Comparison of ENCODE assay signal across 23 cellular contexts in the genomic region with DNA sequence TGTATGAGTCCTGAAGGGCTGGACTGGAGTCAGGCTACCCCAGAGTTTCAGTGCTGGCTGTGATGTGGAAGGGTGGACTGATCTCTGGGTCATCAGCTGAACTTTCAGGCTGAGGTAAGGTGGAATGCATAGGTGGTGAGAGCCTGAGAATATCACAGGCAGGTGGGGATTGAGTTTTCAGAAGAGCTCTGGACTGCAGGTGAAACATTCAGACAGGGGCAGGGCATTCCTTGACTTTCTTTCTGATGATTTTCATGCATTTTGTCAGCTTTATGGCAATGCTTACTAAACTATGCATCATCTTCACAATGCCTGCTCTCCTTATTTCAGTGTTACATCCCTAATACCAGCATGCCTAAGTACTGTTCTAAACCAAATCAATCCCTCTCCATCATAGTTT.
DNase-seq lines count a peak whose midpoint lies in the region; ATAC-seq, FAIRE-seq and TF ChIP-seq lines count a peak whose summit lies in the region.
"Had no signal": no experiment of that assay in that cellular context is flagged by ENCODE, and none has a peak within 500 bp of the region (broad histone marks: within the 10 kb centered on the region; RNA-seq: fewer than 3 reads in every experiment).

No MANE protein-coding gene starts in this region.

- H3K79me2 ChIP-seq in PC-3 (ENCODE audit: low read length) (no peaks in the 10 kb centered on the region), GM23248 (ENCODE audit: insufficient read depth) (no peaks in the 10 kb centered on the region)

- H4K20me1 ChIP-seq in PC-3 (ENCODE audit: low read length) (no peaks in the 10 kb centered on the region), GM23248 (ENCODE audit: insufficient read depth) (no peaks in the 10 kb centered on the region)

- no peak overlapping the region for H3K4me3 Mint-ChIP-seq in MCF 10A (ENCODE audit: unreplicated experiment)
- H3K4me3 Mint-ChIP-seq: CD4-positive, CD25-positive, alpha-beta regulatory T cell; CD8-positive, alpha-beta T cell; GM23338; H9 had no signal

- H3K9me3 Mint-ChIP-seq in MCF 10A (ENCODE audit: unreplicated experiment), result peaks cover 6% of the 10 kb centered on the region
- H3K9me3 Mint-ChIP-seq: GM23338, H9 had no signal

- H3K79me1 ChIP-seq in mesenchymal stem cell (replicated peaks; ENCODE audit: low read length, poor library complexity, severe bottlenecking), result no peaks in the 10 kb centered on the region

- no peaks in the 10 kb centered on the region for H3K36me3 Mint-ChIP-seq in MCF 10A (ENCODE audit: insufficient read depth, unreplicated experiment)
- H3K36me3 Mint-ChIP-seq: CD4-positive, CD25-positive, alpha-beta regulatory T cell; CD8-positive, alpha-beta T cell had no signal

- in situ Hi-C loops in GM23248 (cut with MboI), result no loop called here

- BruUV-seq in MCF 10A (replicated peaks; lab: Mats Ljungman, UMichigan), result no TSS peak
- BruUV-seq in PC-3 (replicated peaks; lab: Mats Ljungman, UMichigan), result no TSS peak

- H3K27ac Mint-ChIP-seq in MCF 10A (ENCODE audit: low read depth, unreplicated experiment), result peak overlapping the region; percentile 85
- H3K27ac Mint-ChIP-seq: CD4-positive, CD25-positive, alpha-beta regulatory T cell; CD8-positive, alpha-beta T cell; GM23338 had no signal

- no peak overlapping the region for H3K18ac ChIP-seq in mesenchymal stem cell (ENCODE audit: low read depth in 1 of 2, low read length in 2 of 2)

- H2BK15ac ChIP-seq in mesenchymal stem cell (ENCODE audit: low read depth, poor library complexity, severe bottlenecking), result no peak overlapping the region

- H3K27me3 ChIP-seq in breast epithelium (no peaks in the 10 kb centered on the region), PC-3 (ENCODE audit: low read length) (no peaks in the 10 kb centered on the region), mesenchymal stem cell (ENCODE audit: control insufficient read depth in 1 of 2, insufficient read depth in 1 of 2, low read length in 2 of 2) (no peaks in the 10 kb centered on the region), GM23248 (replicated peaks; ENCODE audit: insufficient read depth) (no peaks in the 10 kb centered on the region)
- H3K27me3 ChIP-seq: BE2C had no signal

- intact Hi-C loops in MCF 10A (cut with micrococcal nuclease) (no loop called here), breast epithelium (cut with DNase I; ENCODE audit: low total_unique reads) (no loop called here), PC-3 (cut with micrococcal nuclease) (no loop called here), kidney (cut with DNase I) (no loop called here), cardiac septum (cut with DNase I) (no loop called here)

- H2AFZ ChIP-seq in PC-3 (ENCODE audit: low read length) (no peak overlapping the region), mesenchymal stem cell (ENCODE audit: low read depth, low read length) (no peak overlapping the region), GM23248 (no peak overlapping the region)
- H2AFZ ChIP-seq: GM23338 had no signal

- H2BK12ac ChIP-seq in mesenchymal stem cell (ENCODE audit: low read length in 2 of 2), result no peak overlapping the region

- no peak for FAIRE-seq in kidney (lab: Jason Lieb, UNC)
- FAIRE-seq: A204.1, GM12878, GM19239 had no signal

- peak overlapping the region in 1 of 2 experiments; percentile 8 for H3K4ac ChIP-seq in mesenchymal stem cell (ENCODE audit: low read depth in 1 of 2, low read length in 2 of 2)

- no peak overlapping the region for H3K4me3 ChIP-seq in breast epithelium
- no peak overlapping the region for H3K4me3 ChIP-seq in PC-3 (ENCODE audit: low read length)
- H3K4me3 ChIP-seq in kidney (ENCODE audit: low read length in 2 of 2), result no peak overlapping the region
- H3K4me3 ChIP-seq in mesenchymal stem cell (ENCODE audit: insufficient read depth in 1 of 2, low read depth in 1 of 2, low read length in 2 of 2), result no peak overlapping the region
- no peak overlapping the region for H3K4me3 ChIP-seq in GM23248
- H3K4me3 ChIP-seq: GM12878, GM23338 had no signal

- no peak overlapping the region for H3K23ac ChIP-seq in mesenchymal stem cell (ENCODE audit: low read length in 2 of 2)

- H3K9ac ChIP-seq in PC-3 (ENCODE audit: low read length), result no peak overlapping the region
- H3K9ac ChIP-seq in kidney (ENCODE audit: low read length in 2 of 2), result no peak overlapping the region
- H3K9ac ChIP-seq in mesenchymal stem cell (ENCODE audit: low read length), result no peak overlapping the region
- H3K9ac ChIP-seq in GM23248, result no peak overlapping the region

- DNase-seq in MCF 10A (ENCODE audit: unreplicated experiment), result no peak
- DNase-seq in breast epithelium (ENCODE audit: low spot score in 2 of 2), result no peak
- DNase-seq in PC-3, result peak; percentile 32
- DNase-seq in kidney, result peak; percentile 18
- DNase-seq in mesenchymal stem cell, result no peak
- DNase-seq in cardiac septum (ENCODE audit: low spot score), result no peak
- no peak for DNase-seq in GM23248
- DNase-seq: ACHN; AML-193; BE2C; CD4-positive, CD25-positive, alpha-beta regulatory T cell; CD8-positive, alpha-beta T cell; DMS 273 treated with DMSO at 0.1 percent for 48 hours; DMS79; EL; GDM1; H9 had no signal

- CTCF ChIA-PET in MCF 10A (lab: Yijun Ruan, JAX), result interaction anchor here (0.7 to 5.7 kb wide), 9 partner anchors 11 to 1151 kb away, joined by 3 to 63 read pairs (median 7); no protein-coding TSS in a partner anchor
- CTCF ChIA-PET in PC-3 (lab: Charles Lee), result no interaction called here

- no peak overlapping the region for H3K27ac ChIP-seq in breast epithelium
- H3K27ac ChIP-seq in PC-3 (ENCODE audit: low read length), result peak overlapping the region; percentile 55; the same call in 1 of the 2 replicates
- no peak overlapping the region for H3K27ac ChIP-seq in kidney (ENCODE audit: low read depth in 2 of 2, low read length in 2 of 2)
- H3K27ac ChIP-seq in mesenchymal stem cell (ENCODE audit: low read length, poor library complexity, severe bottlenecking), result no peak overlapping the region
- H3K27ac ChIP-seq in GM23248, result no peak overlapping the region
- H3K27ac ChIP-seq: 22Rv1, C4-2B had no signal

- H3K4me1 ChIP-seq in breast epithelium (no peaks in the 10 kb centered on the region), PC-3 (ENCODE audit: insufficient read depth, low read length) (peaks cover 26% of the 10 kb centered on the region), kidney (ENCODE audit: control insufficient read depth in 1 of 2, insufficient read depth in 1 of 2, low read depth in 1 of 2, low read length in 2 of 2) (no peaks in the 10 kb centered on the region), mesenchymal stem cell (ENCODE audit: control insufficient read depth, insufficient read depth, low read depth, low read length) (no peaks in the 10 kb centered on the region), GM23248 (ENCODE audit: insufficient read depth) (peaks cover 10% of the 10 kb centered on the region; the same call in 1 of the 2 replicates)
- H3K4me1 ChIP-seq: BE2C had no signal

- H2BK5ac ChIP-seq in mesenchymal stem cell (ENCODE audit: low read depth, low read length, poor library complexity, severe bottlenecking), result no peak overlapping the region

- H3K4me1 Mint-ChIP-seq in MCF 10A (ENCODE audit: insufficient read depth, unreplicated experiment), result peaks cover 18% of the 10 kb centered on the region
- H3K4me1 Mint-ChIP-seq: CD4-positive, CD25-positive, alpha-beta regulatory T cell; GM23338; H9 had no signal

- H3K36me3 ChIP-seq in breast epithelium, result no peaks in the 10 kb centered on the region
- H3K36me3 ChIP-seq in PC-3 (ENCODE audit: low read depth, low read length), result no peaks in the 10 kb centered on the region
- H3K36me3 ChIP-seq in kidney (ENCODE audit: control insufficient read depth in 1 of 2, insufficient read depth in 2 of 2, low read length in 2 of 2), result no peaks in the 10 kb centered on the region
- no peaks in the 10 kb centered on the region for H3K36me3 ChIP-seq in mesenchymal stem cell (ENCODE audit: control insufficient read depth in 1 of 2, insufficient read depth in 2 of 2, low read depth in 1 of 2, low read length in 2 of 2)
- H3K36me3 ChIP-seq in GM23248 (ENCODE audit: low read depth), result no peaks in the 10 kb centered on the region
- H3K36me3 ChIP-seq: BE2C had no signal

- POLR2A ChIA-PET in MCF 10A (lab: Yijun Ruan, JAX), result interaction anchor here (1.0 to 1.1 kb wide), 2 partner anchors 1154 to 1563 kb away, joined by 3 read pairs; a partner anchor contains a TSS
- POLR2A ChIA-PET in PC-3 (lab: Charles Lee; ENCODE audit: unreplicated experiment), result no interaction called here

- H3F3A ChIP-seq in PC-3 (ENCODE audit: low read length, unreplicated experiment) (no peaks in the 10 kb centered on the region), GM23248 (ENCODE audit: insufficient read depth) (no peaks in the 10 kb centered on the region)

- H3K9me2 ChIP-seq in PC-3 (replicated peaks; ENCODE audit: low read length) (no peaks in the 10 kb centered on the region), GM23248 (ENCODE audit: insufficient read depth) (no peaks in the 10 kb centered on the region)

- no peaks in the 10 kb centered on the region for H3K9me3 ChIP-seq in breast epithelium
- H3K9me3 ChIP-seq in PC-3 (ENCODE audit: low read length), result no peaks in the 10 kb centered on the region
- H3K9me3 ChIP-seq in kidney (ENCODE audit: control insufficient read depth in 1 of 2, low read length in 2 of 2), result peaks cover 0 to 3% of the 10 kb centered on the region in 2 donors
- H3K9me3 ChIP-seq in mesenchymal stem cell (ENCODE audit: control insufficient read depth, low read length), result no peaks in the 10 kb centered on the region
- H3K9me3 ChIP-seq in GM23248 (ENCODE audit: low read depth), result no peaks in the 10 kb centered on the region
- H3K9me3 ChIP-seq: BE2C had no signal

- no peak for TF ChIP-seq POLR2A in breast epithelium (IDR thresholded peaks at IDR 0.05)

- H4K8ac ChIP-seq in mesenchymal stem cell (ENCODE audit: low read length), result no peak overlapping the region

- no peaks in the 10 kb centered on the region for H3K27me3 Mint-ChIP-seq in MCF 10A (ENCODE audit: insufficient read depth, unreplicated experiment)
- H3K27me3 Mint-ChIP-seq: CD4-positive, CD25-positive, alpha-beta regulatory T cell had no signal

- no peak overlapping the region for H4K91ac ChIP-seq in mesenchymal stem cell (ENCODE audit: low read length)

- no peak overlapping the region for H3K14ac ChIP-seq in mesenchymal stem cell (ENCODE audit: low read length in 2 of 2)

- no peak; the same call in 1 of the 2 replicates for ATAC-seq in PC-3
- ATAC-seq: CD8-positive, alpha-beta T cell; GM23338 had no signal

- no peak for TF ChIP-seq CTCF in MCF 10A (IDR thresholded peaks at IDR 0.05; ENCODE audit: unreplicated experiment)
- no peak for TF ChIP-seq CTCF in breast epithelium (IDR thresholded peaks at IDR 0.05)
- TF ChIP-seq CTCF in PC-3 (conservative IDR thresholded peaks at IDR 0.05; ENCODE audit: low read depth, low read length), result no peak
- no peak for TF ChIP-seq CTCF in kidney (IDR thresholded peaks at IDR 0.05; ENCODE audit: borderline replicate concordance, extremely low read depth, insufficient read depth)

- H3K4me2 ChIP-seq in PC-3 (ENCODE audit: low read length), result peak overlapping the region; percentile 29; the same call in 1 of the 2 replicates
- no peak overlapping the region for H3K4me2 ChIP-seq in mesenchymal stem cell (ENCODE audit: low read length, poor library complexity, severe bottlenecking)
- no peak overlapping the region for H3K4me2 ChIP-seq in GM23248 (ENCODE audit: unreplicated experiment)
- H3K4me2 ChIP-seq: GM23338 had no signal

- no peak overlapping the region for H2AK5ac ChIP-seq in mesenchymal stem cell (ENCODE audit: low read length, severe bottlenecking)

- H2BK120ac ChIP-seq in mesenchymal stem cell (ENCODE audit: low read depth, low read length), result no peak overlapping the region

Comparison
In these comparisons a context has a peak if more than half of its experiments do, and no peak if none do; other contexts are left out.
1. DNase-seq: peak in PC-3 (single experiment) and kidney (single experiment); none in MCF 10A (single experiment), breast epithelium (0 of 2), mesenchymal stem cell (single experiment), cardiac septum (single experiment) and GM23248 (single experiment).